Comparison of ENCODE assay signal across 25 cellular contexts in the genomic region with DNA sequence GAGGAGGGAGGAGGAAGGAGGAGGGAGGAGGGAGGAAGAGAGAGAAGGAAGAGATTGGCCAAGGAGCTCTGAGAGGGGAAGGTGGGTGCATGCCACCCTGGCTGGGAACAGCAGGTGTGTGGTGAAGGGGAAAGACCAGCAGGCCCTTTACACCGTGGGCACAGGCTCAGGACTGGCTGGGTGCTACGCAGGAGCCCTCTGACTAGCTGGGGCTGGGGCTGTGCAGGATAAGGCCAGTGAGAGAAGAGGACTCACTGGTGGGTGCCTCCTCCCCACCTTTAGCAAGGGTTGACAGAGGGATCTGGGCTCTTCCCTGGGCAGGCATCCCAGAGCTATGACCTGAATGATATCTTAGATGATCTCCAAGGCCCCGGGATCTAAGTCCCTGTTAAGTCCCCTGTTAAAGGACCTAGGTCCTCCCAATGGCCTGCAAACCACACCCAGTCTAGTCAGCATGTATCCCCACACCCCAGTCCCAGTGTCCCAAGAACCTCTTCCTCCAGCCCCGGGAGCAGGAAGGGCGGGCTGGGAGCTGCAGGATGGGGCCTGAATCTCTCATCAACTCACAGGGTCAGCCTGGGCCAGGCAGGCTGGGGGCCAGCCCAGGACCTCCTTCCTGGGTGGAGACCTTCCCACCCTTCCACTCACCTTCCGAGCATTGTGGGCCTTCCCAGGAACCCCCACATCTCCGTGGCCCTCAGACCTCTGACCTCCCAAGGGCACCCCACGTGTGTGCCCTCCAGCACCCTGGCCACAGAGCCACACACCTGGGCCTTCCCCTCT.
"Had no signal": no experiment of that assay in that cellular context is flagged by ENCODE, and none has a peak within 500 bp of the region (broad histone marks: within the 10 kb centered on the region; RNA-seq: fewer than 3 reads in every experiment).

No MANE protein-coding gene starts in this region.

- H2AFZ ChIP-seq: parathyroid adenoma had no signal

- H3K79me2 ChIP-seq: parathyroid adenoma had no signal

- H3K9me3 ChIP-seq: colonic mucosa, upper lobe of left lung had no signal

- H3K4me1 ChIP-seq: colonic mucosa, parathyroid adenoma had no signal

- H3K4me3 ChIP-seq: breast epithelium, colonic mucosa, sigmoid colon, thoracic aorta, upper lobe of left lung had no signal

- DNase-seq: activated CD4-positive, alpha-beta T cell treated with anti-CD3 and anti-CD28 coated beads for 36 hours; activated CD4-positive, CD25-positive, alpha-beta regulatory T cell; activated CD8-positive, alpha-beta memory T cell treated with anti-CD3 and anti-CD28 coated beads, Interleukin-2, amount 10 ng/mL, durations not matched to agents 7 days and 5 days; activated CD8-positive, alpha-beta T cell treated with anti-CD3 and anti-CD28 coated beads, Interleukin-2, amount 10 ng/mL, durations not matched to agents 7 days and 5 days; activated naive CD4-positive, alpha-beta T cell; activated T-cell treated with anti-CD3 and anti-CD28 coated beads, Interleukin-2, amount 50 U/mL, for 72 hours; cerebellar nuclear complex; colonic mucosa; effector memory CD4-positive, alpha-beta T cell; glutamatergic neuron; hippocampal formation; naive B cell; nucleus accumbens; sigmoid colon; small intestine; stimulated activated CD4-positive, alpha-beta T cell treated with anti-CD3 and anti-CD28 coated beads, Interleukin-4, amount 100 ng/mL, for 24 hours had no signal

- H3K36me3 ChIP-seq: breast epithelium, colonic mucosa, sigmoid colon, thoracic aorta, upper lobe of left lung had no signal

- H3K27ac ChIP-seq: breast epithelium, colonic mucosa, parathyroid adenoma, sigmoid colon, thoracic aorta had no signal

- FAIRE-seq: frontal cortex, keratinocyte, small intestine had no signal

- H3K9ac ChIP-seq: parathyroid adenoma had no signal

- ATAC-seq: activated CD4-positive, alpha-beta T cell treated with anti-CD3 and anti-CD28 coated beads for 36 hours; activated CD8-positive, alpha-beta memory T cell treated with anti-CD3 and anti-CD28 coated beads, Interleukin-2, amount 10 ng/mL, durations not matched to agents 7 days and 5 days; activated CD8-positive, alpha-beta T cell treated with anti-CD3 and anti-CD28 coated beads, Interleukin-2, amount 10 ng/mL, durations not matched to agents 7 days and 5 days; activated naive CD4-positive, alpha-beta T cell treated with anti-CD3 and anti-CD28 coated beads, Interleukin-2, amount 50 U/mL, for 72 hours; activated T-cell treated with anti-CD3 and anti-CD28 coated beads, Interleukin-2, amount 50 U/mL, for 72 hours; left lobe of liver; stimulated activated effector memory CD8-positive, alpha-beta T cell treated with anti-CD3 and anti-CD28 coated beads, Interleukin-12 subunit alpha, Interleukin-12 subunit beta, amount 100 ng/mL, for 72 hours had no signal

- H3K27me3 ChIP-seq: breast epithelium, colonic mucosa, sigmoid colon, upper lobe of left lung had no signal
